8 cellular contexts compared by ENCODE assay signal in the genomic region with DNA sequence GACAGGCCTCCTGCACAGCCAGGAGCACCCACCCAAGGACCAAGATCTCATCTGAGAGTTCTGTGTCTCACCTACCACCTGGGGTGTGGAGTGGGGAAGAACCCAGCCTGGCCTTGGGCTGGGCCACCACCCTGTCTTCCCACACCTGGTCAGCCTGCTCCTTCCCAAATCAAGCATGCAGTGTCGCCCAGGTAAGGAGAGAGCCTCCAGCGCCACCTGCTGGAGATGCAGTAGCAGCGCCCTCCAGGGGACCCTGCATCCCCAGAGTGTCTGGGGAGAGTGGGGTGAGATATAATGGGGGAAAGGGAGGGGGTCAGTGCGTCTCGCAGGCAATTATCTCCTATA. TPM values are rescaled to one million over a fixed set of nuclear protein-coding genes. Genes with fewer than 3 reads are reported as not detected.
DNase-seq lines count a peak whose midpoint lies in the region; ATAC-seq and TF ChIP-seq lines count a peak whose summit lies in the region.

No MANE protein-coding gene starts in this region.

- peaks cover 0 to 2% (median 0%) of the 10 kb centered on the region in 4 donors for H3K27me3 ChIP-seq in liver (ENCODE audit: control insufficient read depth in 4 of 4, insufficient read depth in 4 of 4, low read length in 3 of 4)

- peak overlapping the region in 1 of 2 donors; percentile 29 for H3K27ac ChIP-seq in liver (ENCODE audit: low read depth in 1 of 2, low read length in 2 of 2)

- H3K4me1 ChIP-seq in liver (ENCODE audit: control insufficient read depth in 4 of 4, insufficient read depth in 4 of 4, low read length in 3 of 4), result peaks cover 0 to 4% (median 2%) of the 10 kb centered on the region in 4 donors

- WGBS in liver, result 2% methylated on average over 5 of the region's 5 CpGs

- peak; percentile 90 for TF ChIP-seq CTCF in liver (IDR thresholded peaks at IDR 0.05; ENCODE audit: low read depth, low read length, missing input control)

- peak; percentile 70 to 82 for ATAC-seq in activated CD4-positive, CD25-positive, alpha-beta regulatory T cell treated with anti-CD3 and anti-CD28 coated beads, Interleukin-2, amount 50 U/mL, for 24 hours
- ATAC-seq in HG02852 (IDR thresholded peaks at IDR 0.05; ENCODE audit: unreplicated experiment), result no peak

- H3K36me3 ChIP-seq in liver (ENCODE audit: control insufficient read depth in 4 of 4, insufficient read depth in 3 of 4, low read depth in 1 of 4, low read length in 3 of 4), result no peaks in the 10 kb centered on the region

- H3K9me3 ChIP-seq in liver (ENCODE audit: control insufficient read depth in 4 of 4, low read length in 3 of 4), result no peaks in the 10 kb centered on the region

- TF ChIP-seq RAD21 in liver (IDR thresholded peaks at IDR 0.05), result peak; percentile 94 to 95

- peak; percentile 42 for DNase-seq in NK-92 treated with Interleukin-12 subunit alpha and Interleukin-12 subunit beta, amount 100 ng/mL, for 24 hours (lab: John Stamatoyannopoulos, UW)
- no peak for DNase-seq in NK-92 (lab: John Stamatoyannopoulos, UW; ENCODE audit: unreplicated experiment)
- DNase-seq in NCI-H1694 treated with DMSO at 0.1 percent for 48 hours (lab: John Stamatoyannopoulos, UW), result peak; percentile 42
- peak; percentile 55 for DNase-seq in central memory CD4-positive, alpha-beta T cell
- peak; percentile 32 for DNase-seq in stimulated activated CD8-positive, alpha-beta memory T cell treated with anti-CD3 and anti-CD28 coated beads, Interleukin-12 subunit alpha, Interleukin-12 subunit beta, amount 100 ng/mL, for 4 hours (ENCODE audit: low read depth)

- no peak overlapping the region for H3K4me3 ChIP-seq in liver (ENCODE audit: low read depth in 1 of 3, low read length in 3 of 3)

- H3K9ac ChIP-seq in liver (ENCODE audit: low read depth in 1 of 2, low read length in 2 of 2), result no peak overlapping the region

TF ChIP-seq in liver, 16 proteins besides CTCF, POLR2A, EP300 and RAD21:
- TF ChIP-seq, protein P1, sequence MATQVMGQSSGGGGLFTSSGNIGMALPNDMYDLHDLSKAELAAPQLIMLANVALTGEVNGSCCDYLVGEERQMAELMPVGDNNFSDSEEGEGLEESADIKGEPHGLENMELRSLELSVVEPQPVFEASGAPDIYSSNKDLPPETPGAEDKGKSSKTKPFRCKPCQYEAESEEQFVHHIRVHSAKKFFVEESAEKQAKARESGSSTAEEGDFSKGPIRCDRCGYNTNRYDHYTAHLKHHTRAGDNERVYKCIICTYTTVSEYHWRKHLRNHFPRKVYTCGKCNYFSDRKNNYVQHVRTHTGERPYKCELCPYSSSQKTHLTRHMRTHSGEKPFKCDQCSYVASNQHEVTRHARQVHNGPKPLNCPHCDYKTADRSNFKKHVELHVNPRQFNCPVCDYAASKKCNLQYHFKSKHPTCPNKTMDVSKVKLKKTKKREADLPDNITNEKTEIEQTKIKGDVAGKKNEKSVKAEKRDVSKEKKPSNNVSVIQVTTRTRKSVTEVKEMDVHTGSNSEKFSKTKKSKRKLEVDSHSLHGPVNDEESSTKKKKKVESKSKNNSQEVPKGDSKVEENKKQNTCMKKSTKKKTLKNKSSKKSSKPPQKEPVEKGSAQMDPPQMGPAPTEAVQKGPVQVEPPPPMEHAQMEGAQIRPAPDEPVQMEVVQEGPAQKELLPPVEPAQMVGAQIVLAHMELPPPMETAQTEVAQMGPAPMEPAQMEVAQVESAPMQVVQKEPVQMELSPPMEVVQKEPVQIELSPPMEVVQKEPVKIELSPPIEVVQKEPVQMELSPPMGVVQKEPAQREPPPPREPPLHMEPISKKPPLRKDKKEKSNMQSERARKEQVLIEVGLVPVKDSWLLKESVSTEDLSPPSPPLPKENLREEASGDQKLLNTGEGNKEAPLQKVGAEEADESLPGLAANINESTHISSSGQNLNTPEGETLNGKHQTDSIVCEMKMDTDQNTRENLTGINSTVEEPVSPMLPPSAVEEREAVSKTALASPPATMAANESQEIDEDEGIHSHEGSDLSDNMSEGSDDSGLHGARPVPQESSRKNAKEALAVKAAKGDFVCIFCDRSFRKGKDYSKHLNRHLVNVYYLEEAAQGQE (IDR thresholded peaks at IDR 0.05), result peak; percentile 33
- no peak for TF ChIP-seq FOXA1 (IDR thresholded peaks at IDR 0.05)

RNA-seq across cellular contexts. Expression of a gene that starts 32.3 kb away (rescaled TPM):
- 10 to 100 TPM; 26.3 to 77.5 TPM for total RNA-seq in liver
- polyA plus RNA-seq in liver, result 10 to 100 TPM; 16.8 to 39.6 TPM

RNA-seq across cellular contexts. Expression of a gene that starts 35.1 kb away (rescaled TPM):
- not detected for total RNA-seq in liver
- polyA plus RNA-seq in liver, result not detected

RNA-seq across cellular contexts. Expression of a gene that starts 40.6 kb away (rescaled TPM):
- total RNA-seq in liver, result 10 to 100 TPM; 54.9 to 82.9 TPM
- polyA plus RNA-seq in liver, result 10 to 100 TPM; 48.0 to 73.0 TPM

RNA-seq across cellular contexts. Expression of a gene that starts 46.3 kb away (rescaled TPM):
- not detected for total RNA-seq in liver
- polyA plus RNA-seq in liver, result under 1 TPM in 1 of 2 donors, not detected in 1; 0.12 TPM
